ENCODE assay signal across 9 cellular contexts in genomic region chr1:204362984-204363334, GRCh38. TPM values are rescaled to one million over a fixed set of nuclear protein-coding genes. Genes with fewer than 3 reads are reported as not detected.
DNase-seq lines count a peak whose midpoint lies in the region; ATAC-seq and TF ChIP-seq lines count a peak whose summit lies in the region.
"Had no signal": no experiment of that assay in that cellular context is flagged by ENCODE, and none has a peak within 500 bp of the region (broad histone marks: within the 10 kb centered on the region; RNA-seq: fewer than 3 reads in every experiment).

No MANE protein-coding gene starts in this region.

- peaks cover 25% of the 10 kb centered on the region for H3K4me1 Mint-ChIP-seq in HFFc6 (ENCODE audit: low read depth)
- peaks cover 12% of the 10 kb centered on the region for H3K4me1 Mint-ChIP-seq in activated T-helper 17 cell treated with anti-CD3 and anti-CD28 coated beads, Interleukin-2, amount 50 U/mL, for 72 hours
- peaks cover 54% of the 10 kb centered on the region for H3K4me1 Mint-ChIP-seq in stimulated activated effector memory CD8-positive, alpha-beta T cell treated with anti-CD3 and anti-CD28 coated beads, Interleukin-12 subunit alpha, Interleukin-12 subunit beta, amount 100 ng/mL, for 72 hours

- peaks cover 13% of the 10 kb centered on the region for H3K27me3 Mint-ChIP-seq in HFFc6 (ENCODE audit: insufficient read depth)
- peaks cover 8% of the 10 kb centered on the region for H3K27me3 Mint-ChIP-seq in activated T-helper 17 cell treated with anti-CD3 and anti-CD28 coated beads, Interleukin-2, amount 50 U/mL, for 72 hours

- H3K9ac ChIP-seq in iPS-15b (ENCODE audit: low read depth, low read length), result no peak overlapping the region

- H3K36me3 Mint-ChIP-seq in HFFc6 (ENCODE audit: low read depth), result no peaks in the 10 kb centered on the region
- no peaks in the 10 kb centered on the region for H3K36me3 Mint-ChIP-seq in activated T-helper 17 cell treated with anti-CD3 and anti-CD28 coated beads, Interleukin-2, amount 50 U/mL, for 72 hours (ENCODE audit: low read depth)
- peaks cover 6% of the 10 kb centered on the region for H3K36me3 Mint-ChIP-seq in stimulated activated effector memory CD8-positive, alpha-beta T cell treated with anti-CD3 and anti-CD28 coated beads, Interleukin-12 subunit alpha, Interleukin-12 subunit beta, amount 100 ng/mL, for 72 hours

- no peaks in the 10 kb centered on the region for H3K36me3 ChIP-seq in iPS-15b (ENCODE audit: control insufficient read depth, insufficient read depth, low read length)
- H3K36me3 ChIP-seq: cardiac muscle cell had no signal

- peak overlapping the region; percentile 49 for H3K4me3 ChIP-seq in iPS-15b (ENCODE audit: low read depth, low read length)

- peaks cover 3% of the 10 kb centered on the region for H3K4me1 ChIP-seq in iPS-15b (ENCODE audit: control insufficient read depth, insufficient read depth, low read length)

- no peaks in the 10 kb centered on the region for H3K9me3 ChIP-seq in iPS-15b (ENCODE audit: control insufficient read depth, insufficient read depth, low read length)

- H3K27ac Mint-ChIP-seq in HFFc6, result no peak overlapping the region
- peak overlapping the region; percentile 79 for H3K27ac Mint-ChIP-seq in activated T-helper 17 cell treated with anti-CD3 and anti-CD28 coated beads, Interleukin-2, amount 50 U/mL, for 72 hours
- peak overlapping the region; percentile 71 for H3K27ac Mint-ChIP-seq in stimulated activated effector memory CD8-positive, alpha-beta T cell treated with anti-CD3 and anti-CD28 coated beads, Interleukin-12 subunit alpha, Interleukin-12 subunit beta, amount 100 ng/mL, for 72 hours

- H3K4me3 Mint-ChIP-seq in HFFc6, result peak overlapping the region; percentile 84
- H3K4me3 Mint-ChIP-seq in activated T-helper 17 cell treated with anti-CD3 and anti-CD28 coated beads, Interleukin-2, amount 50 U/mL, for 72 hours, result peak overlapping the region; percentile 69
- peak overlapping the region; percentile 54 for H3K4me3 Mint-ChIP-seq in stimulated activated effector memory CD8-positive, alpha-beta T cell treated with anti-CD3 and anti-CD28 coated beads, Interleukin-12 subunit alpha, Interleukin-12 subunit beta, amount 100 ng/mL, for 72 hours

- peaks cover 29% of the 10 kb centered on the region for H3K27me3 ChIP-seq in iPS-15b (ENCODE audit: control insufficient read depth, insufficient read depth, low read length)
- H3K27me3 ChIP-seq: cardiac muscle cell had no signal

- no peak for TF ChIP-seq CTCF in HFFc6 (IDR thresholded peaks at IDR 0.05)
- TF ChIP-seq CTCF in GM13976 (IDR thresholded peaks at IDR 0.05; ENCODE audit: borderline replicate concordance, control extremely low read depth, extremely low read depth, insufficient read depth, missing control alignments), result no peak

- in situ Hi-C loops in GM13976 (cut with MboI; ENCODE audit: low sequenced_read_pairs, unreplicated experiment), result loop anchor here (10.0 kb wide), 1 partner anchor 198 kb away; the partner anchor contains the start of gene REN

- no peak for ATAC-seq in activated T-helper 17 cell treated with anti-CD3 and anti-CD28 coated beads, Interleukin-2, amount 50 U/mL, for 72 hours (replicated peaks)
- no peak for ATAC-seq in stimulated activated effector memory CD8-positive, alpha-beta T cell treated with anti-CD3 and anti-CD28 coated beads, Interleukin-12 subunit alpha, Interleukin-12 subunit beta, amount 100 ng/mL, for 72 hours

- DNase-seq in HFFc6 (no peak), GM13976 (ENCODE audit: low spot score) (no peak), AML-193 (lab: John Stamatoyannopoulos, UW) (no peak), dermis blood vessel endothelial cell (no peak), DMS 273 treated with DMSO at 0.1 percent for 48 hours (lab: John Stamatoyannopoulos, UW) (no peak)
- no peak for DNase-seq in stimulated activated effector memory CD8-positive, alpha-beta T cell treated with anti-CD3 and anti-CD28 coated beads, Interleukin-12 subunit alpha, Interleukin-12 subunit beta, amount 100 ng/mL, for 72 hours (ENCODE audit: low spot score in 2 of 2)

- no peaks in the 10 kb centered on the region for H3K9me3 Mint-ChIP-seq in HFFc6
- H3K9me3 Mint-ChIP-seq in activated T-helper 17 cell treated with anti-CD3 and anti-CD28 coated beads, Interleukin-2, amount 50 U/mL, for 72 hours, result no peaks in the 10 kb centered on the region
- H3K9me3 Mint-ChIP-seq in stimulated activated effector memory CD8-positive, alpha-beta T cell treated with anti-CD3 and anti-CD28 coated beads, Interleukin-12 subunit alpha, Interleukin-12 subunit beta, amount 100 ng/mL, for 72 hours, result no peaks in the 10 kb centered on the region

RNA-seq across cellular contexts. Expression of gene PLEKHA6, which starts 3.2 kb away (rescaled TPM):
- 1 to 10 TPM; 1.3 to 2.4 (median 1.5) TPM for total RNA-seq in HFFc6 (2021; fragmentation: NEBNext Ultra II Directional; extraction: Animal tissue kit (Norgen Biotek cat#: 25700))
- 1 to 10 TPM in 1 of 2 donors, under 1 TPM in 1; 0.37 to 1.3 TPM for total RNA-seq in activated T-helper 17 cell treated with anti-CD3 and anti-CD28 coated beads, Interleukin-2, amount 50 U/mL, for 72 hours
- 0.51 and 3.5 TPM in 2 replicates for total RNA-seq in dermis blood vessel endothelial cell

RNA-seq across cellular contexts. Expression of gene PPP1R15B, which starts 48.7 kb away (rescaled TPM):
- total RNA-seq in HFFc6 (2021; fragmentation: NEBNext Ultra II Directional; extraction: Animal tissue kit (Norgen Biotek cat#: 25700)), result 10 to 100 TPM; 27.4 to 34.8 (median 30.9) TPM
- 10 to 100 TPM; 63.9 to 71.6 TPM for total RNA-seq in activated T-helper 17 cell treated with anti-CD3 and anti-CD28 coated beads, Interleukin-2, amount 50 U/mL, for 72 hours
- total RNA-seq in dermis blood vessel endothelial cell, result 28.2 and 37.0 TPM in 2 replicates
